Comparison of ENCODE assay signal across 20 cellular contexts in genomic region chr4:184316821-184317220, GRCh38.
"Had no signal": no experiment of that assay in that cellular context is flagged by ENCODE, and none has a peak within 500 bp of the region (broad histone marks: within the 10 kb centered on the region; RNA-seq: fewer than 3 reads in every experiment).

No MANE protein-coding gene starts in this region.

- H3K4me1 Mint-ChIP-seq: mesothelial cell of epicardium had no signal

- H3K4me1 ChIP-seq: body of pancreas, foreskin keratinocyte, prostate gland had no signal

- H3K9me3 ChIP-seq: body of pancreas, left lung, ovary, prostate gland, transverse colon had no signal

- H3K4me3 Mint-ChIP-seq: activated naive CD4-positive, alpha-beta T cell treated with anti-CD3 and anti-CD28 coated beads for 36 hours; mesothelial cell of epicardium; natural killer cell had no signal

- H3K27me3 ChIP-seq: body of pancreas, foreskin keratinocyte, left lung, ovary, transverse colon had no signal

- H3K4me3 ChIP-seq: body of pancreas, left lung, ovary, prostate gland, transverse colon had no signal

- H3K36me3 ChIP-seq: left lung, ovary, prostate gland, transverse colon had no signal

- ATAC-seq: body of pancreas, natural killer cell had no signal

- DNase-seq: activated CD4-positive, alpha-beta T cell treated with anti-CD3 and anti-CD28 coated beads for 1 hour; activated effector memory CD4-positive, alpha-beta T cell treated with Interleukin-2 at 50 U/mL for 16 hours; activated naive CD4-positive, alpha-beta T cell treated with anti-CD3 and anti-CD28 coated beads for 36 hours; activated T-cell treated with anti-CD3 and anti-CD28 coated beads, Interleukin-2, amount 50 U/mL, for 48 hours; anterior cingulate cortex; body of pancreas; effector CD8-positive, alpha-beta T cell; erythroblast; foreskin keratinocyte; kidney; left lung; natural killer cell; ovary; stimulated activated CD4-positive, alpha-beta T cell treated with anti-CD3 and anti-CD28 coated beads, Interleukin-4, amount 100 ng/mL, for 1 hour; SW 1271; transverse colon had no signal

- H3K36me3 Mint-ChIP-seq: mesothelial cell of epicardium, natural killer cell had no signal

- H3K9me3 Mint-ChIP-seq: activated naive CD4-positive, alpha-beta T cell treated with anti-CD3 and anti-CD28 coated beads for 36 hours; mesothelial cell of epicardium; natural killer cell had no signal

- H3K27ac ChIP-seq: body of pancreas, foreskin keratinocyte, ovary, prostate gland, transverse colon, VCaP had no signal

- H3K27ac Mint-ChIP-seq: activated naive CD4-positive, alpha-beta T cell treated with anti-CD3 and anti-CD28 coated beads for 36 hours; mesothelial cell of epicardium; natural killer cell had no signal

- FAIRE-seq: kidney, urothelium cell line had no signal
